Comparison of ENCODE assay signal across 1 cellular context in the genomic region with DNA sequence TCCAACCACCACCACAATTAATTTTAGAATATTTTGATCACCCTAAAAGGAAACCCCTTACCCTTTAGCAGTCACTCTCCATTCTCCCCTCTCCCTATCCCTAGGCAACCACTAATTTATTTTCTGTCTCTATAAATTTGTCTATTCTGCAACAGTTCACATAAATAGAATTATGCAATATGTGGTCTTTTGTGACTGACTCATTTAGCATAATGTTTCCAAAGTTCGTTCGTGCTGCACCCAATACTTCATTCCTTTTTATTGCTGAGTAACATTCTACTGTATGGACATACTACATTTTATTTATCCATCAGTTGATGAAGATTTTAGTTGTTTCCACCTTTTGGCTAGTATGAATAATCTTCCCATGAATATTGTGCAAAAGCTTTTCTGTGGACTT.
TF ChIP-seq lines count a peak whose summit lies in the region.

No MANE protein-coding gene starts in this region.

TF ChIP-seq in GM23338, 12 proteins besides CTCF, POLR2A, EP300 and RAD21 (continued from another document):
- TF ChIP-seq, protein P1, sequence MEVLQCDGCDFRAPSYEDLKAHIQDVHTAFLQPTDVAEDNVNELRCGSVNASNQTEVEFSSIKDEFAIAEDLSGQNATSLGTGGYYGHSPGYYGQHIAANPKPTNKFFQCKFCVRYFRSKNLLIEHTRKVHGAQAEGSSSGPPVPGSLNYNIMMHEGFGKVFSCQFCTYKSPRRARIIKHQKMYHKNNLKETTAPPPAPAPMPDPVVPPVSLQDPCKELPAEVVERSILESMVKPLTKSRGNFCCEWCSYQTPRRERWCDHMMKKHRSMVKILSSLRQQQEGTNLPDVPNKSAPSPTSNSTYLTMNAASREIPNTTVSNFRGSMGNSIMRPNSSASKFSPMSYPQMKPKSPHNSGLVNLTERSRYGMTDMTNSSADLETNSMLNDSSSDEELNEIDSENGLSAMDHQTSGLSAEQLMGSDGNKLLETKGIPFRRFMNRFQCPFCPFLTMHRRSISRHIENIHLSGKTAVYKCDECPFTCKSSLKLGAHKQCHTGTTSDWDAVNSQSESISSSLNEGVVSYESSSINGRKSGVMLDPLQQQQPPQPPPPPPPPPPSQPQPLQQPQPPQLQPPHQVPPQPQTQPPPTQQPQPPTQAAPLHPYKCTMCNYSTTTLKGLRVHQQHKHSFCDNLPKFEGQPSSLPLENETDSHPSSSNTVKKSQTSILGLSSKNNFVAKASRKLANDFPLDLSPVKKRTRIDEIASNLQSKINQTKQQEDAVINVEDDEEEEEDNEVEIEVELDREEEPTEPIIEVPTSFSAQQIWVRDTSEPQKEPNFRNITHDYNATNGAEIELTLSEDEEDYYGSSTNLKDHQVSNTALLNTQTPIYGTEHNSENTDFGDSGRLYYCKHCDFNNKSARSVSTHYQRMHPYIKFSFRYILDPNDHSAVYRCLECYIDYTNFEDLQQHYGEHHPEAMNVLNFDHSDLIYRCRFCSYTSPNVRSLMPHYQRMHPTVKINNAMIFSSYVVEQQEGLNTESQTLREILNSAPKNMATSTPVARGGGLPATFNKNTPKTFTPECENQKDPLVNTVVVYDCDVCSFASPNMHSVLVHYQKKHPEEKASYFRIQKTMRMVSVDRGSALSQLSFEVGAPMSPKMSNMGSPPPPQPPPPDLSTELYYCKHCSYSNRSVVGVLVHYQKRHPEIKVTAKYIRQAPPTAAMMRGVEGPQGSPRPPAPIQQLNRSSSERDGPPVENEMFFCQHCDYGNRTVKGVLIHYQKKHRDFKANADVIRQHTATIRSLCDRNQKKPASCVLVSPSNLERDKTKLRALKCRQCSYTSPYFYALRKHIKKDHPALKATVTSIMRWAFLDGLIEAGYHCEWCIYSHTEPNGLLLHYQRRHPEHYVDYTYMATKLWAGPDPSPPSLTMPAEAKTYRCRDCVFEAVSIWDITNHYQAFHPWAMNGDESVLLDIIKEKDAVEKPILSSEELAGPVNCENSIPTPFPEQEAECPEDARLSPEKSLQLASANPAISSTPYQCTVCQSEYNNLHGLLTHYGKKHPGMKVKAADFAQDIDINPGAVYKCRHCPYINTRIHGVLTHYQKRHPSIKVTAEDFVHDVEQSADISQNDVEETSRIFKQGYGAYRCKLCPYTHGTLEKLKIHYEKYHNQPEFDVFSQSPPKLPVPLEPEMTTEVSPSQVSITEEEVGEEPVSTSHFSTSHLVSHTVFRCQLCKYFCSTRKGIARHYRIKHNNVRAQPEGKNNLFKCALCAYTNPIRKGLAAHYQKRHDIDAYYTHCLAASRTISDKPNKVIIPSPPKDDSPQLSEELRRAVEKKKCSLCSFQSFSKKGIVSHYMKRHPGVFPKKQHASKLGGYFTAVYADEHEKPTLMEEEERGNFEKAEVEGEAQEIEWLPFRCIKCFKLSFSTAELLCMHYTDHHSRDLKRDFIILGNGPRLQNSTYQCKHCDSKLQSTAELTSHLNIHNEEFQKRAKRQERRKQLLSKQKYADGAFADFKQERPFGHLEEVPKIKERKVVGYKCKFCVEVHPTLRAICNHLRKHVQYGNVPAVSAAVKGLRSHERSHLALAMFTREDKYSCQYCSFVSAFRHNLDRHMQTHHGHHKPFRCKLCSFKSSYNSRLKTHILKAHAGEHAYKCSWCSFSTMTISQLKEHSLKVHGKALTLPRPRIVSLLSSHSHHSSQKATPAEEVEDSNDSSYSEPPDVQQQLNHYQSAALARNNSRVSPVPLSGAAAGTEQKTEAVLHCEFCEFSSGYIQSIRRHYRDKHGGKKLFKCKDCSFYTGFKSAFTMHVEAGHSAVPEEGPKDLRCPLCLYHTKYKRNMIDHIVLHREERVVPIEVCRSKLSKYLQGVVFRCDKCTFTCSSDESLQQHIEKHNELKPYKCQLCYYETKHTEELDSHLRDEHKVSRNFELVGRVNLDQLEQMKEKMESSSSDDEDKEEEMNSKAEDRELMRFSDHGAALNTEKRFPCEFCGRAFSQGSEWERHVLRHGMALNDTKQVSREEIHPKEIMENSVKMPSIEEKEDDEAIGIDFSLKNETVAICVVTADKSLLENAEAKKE (CRISPR knock-in tag; IDR thresholded peaks at IDR 0.05) = no peak
- TF ChIP-seq, protein P2, sequence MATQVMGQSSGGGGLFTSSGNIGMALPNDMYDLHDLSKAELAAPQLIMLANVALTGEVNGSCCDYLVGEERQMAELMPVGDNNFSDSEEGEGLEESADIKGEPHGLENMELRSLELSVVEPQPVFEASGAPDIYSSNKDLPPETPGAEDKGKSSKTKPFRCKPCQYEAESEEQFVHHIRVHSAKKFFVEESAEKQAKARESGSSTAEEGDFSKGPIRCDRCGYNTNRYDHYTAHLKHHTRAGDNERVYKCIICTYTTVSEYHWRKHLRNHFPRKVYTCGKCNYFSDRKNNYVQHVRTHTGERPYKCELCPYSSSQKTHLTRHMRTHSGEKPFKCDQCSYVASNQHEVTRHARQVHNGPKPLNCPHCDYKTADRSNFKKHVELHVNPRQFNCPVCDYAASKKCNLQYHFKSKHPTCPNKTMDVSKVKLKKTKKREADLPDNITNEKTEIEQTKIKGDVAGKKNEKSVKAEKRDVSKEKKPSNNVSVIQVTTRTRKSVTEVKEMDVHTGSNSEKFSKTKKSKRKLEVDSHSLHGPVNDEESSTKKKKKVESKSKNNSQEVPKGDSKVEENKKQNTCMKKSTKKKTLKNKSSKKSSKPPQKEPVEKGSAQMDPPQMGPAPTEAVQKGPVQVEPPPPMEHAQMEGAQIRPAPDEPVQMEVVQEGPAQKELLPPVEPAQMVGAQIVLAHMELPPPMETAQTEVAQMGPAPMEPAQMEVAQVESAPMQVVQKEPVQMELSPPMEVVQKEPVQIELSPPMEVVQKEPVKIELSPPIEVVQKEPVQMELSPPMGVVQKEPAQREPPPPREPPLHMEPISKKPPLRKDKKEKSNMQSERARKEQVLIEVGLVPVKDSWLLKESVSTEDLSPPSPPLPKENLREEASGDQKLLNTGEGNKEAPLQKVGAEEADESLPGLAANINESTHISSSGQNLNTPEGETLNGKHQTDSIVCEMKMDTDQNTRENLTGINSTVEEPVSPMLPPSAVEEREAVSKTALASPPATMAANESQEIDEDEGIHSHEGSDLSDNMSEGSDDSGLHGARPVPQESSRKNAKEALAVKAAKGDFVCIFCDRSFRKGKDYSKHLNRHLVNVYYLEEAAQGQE (IDR thresholded peaks at IDR 0.05; ENCODE audit: unreplicated experiment) = no peak
- TF ChIP-seq EZH2 (IDR thresholded peaks at IDR 0.05; ENCODE audit: low read depth, unreplicated experiment) (no peak), ZNF331 (CRISPR knock-in tag; IDR thresholded peaks at IDR 0.05; ENCODE audit: low read depth) (no peak), ZNF114 (CRISPR knock-in tag; IDR thresholded peaks at IDR 0.05) (no peak), NANOG (IDR thresholded peaks at IDR 0.05; ENCODE audit: borderline replicate concordance) (no peak), CREB1 (CRISPR knock-in tag; IDR thresholded peaks at IDR 0.05; ENCODE audit: low read depth) (no peak), STAT1 (IDR thresholded peaks at IDR 0.05; ENCODE audit: unreplicated experiment) (no peak), JUNB (IDR thresholded peaks at IDR 0.05; ENCODE audit: unreplicated experiment) (no peak)
TF ChIP-seq in GM23338: peak in this region for 0.
